20 cellular contexts compared by ENCODE assay signal in the genomic region with DNA sequence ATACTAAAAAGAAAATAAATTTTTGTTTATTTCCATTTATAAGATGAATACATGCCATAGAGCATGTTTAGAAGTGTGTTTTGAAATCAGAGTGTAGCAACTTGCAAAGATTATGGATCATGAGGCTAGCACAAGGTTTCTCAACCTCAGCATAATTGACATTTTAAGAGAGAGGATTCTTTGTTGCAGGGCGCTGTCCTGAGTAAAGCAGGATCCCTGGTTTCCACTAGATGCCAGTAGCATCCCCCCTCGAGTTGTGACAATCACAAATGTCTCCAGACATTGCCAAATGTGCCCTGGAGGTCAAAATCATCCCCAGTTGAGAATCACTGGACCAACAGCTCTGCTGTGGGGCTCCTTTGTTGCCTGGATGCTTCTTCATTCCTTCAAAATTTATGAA.
DNase-seq lines count a peak whose midpoint lies in the region; TF ChIP-seq lines count a peak whose summit lies in the region.
"Had no signal": no experiment of that assay in that cellular context is flagged by ENCODE, and none has a peak within 500 bp of the region (broad histone marks: within the 10 kb centered on the region; RNA-seq: fewer than 3 reads in every experiment).

No MANE protein-coding gene starts in this region.

- in situ Hi-C loops in GM13976 (cut with MboI; ENCODE audit: low sequenced_read_pairs, unreplicated experiment): no loop called here

- no peak overlapping the region for H3K4me3 ChIP-seq in SK-N-SH (ENCODE audit: low read depth in 2 of 2, low read length in 1 of 2)
- H3K4me3 ChIP-seq: cardiac muscle cell, SJSA1, testis had no signal

- H3K27ac ChIP-seq in H9 (ENCODE audit: insufficient read length, low read depth, low read length) (no peak overlapping the region), SK-N-SH (ENCODE audit: low read depth in 2 of 2, low read length in 1 of 2) (peak overlapping the region in 1 of 2 experiments; percentile 53; a peak in 2 of 4 replicates)
- H3K27ac ChIP-seq: cardiac muscle cell, SJSA1, testis had no signal

- H3K4me3 Mint-ChIP-seq in H9 (no peak overlapping the region), osteocyte (ENCODE audit: unreplicated experiment) (no peak overlapping the region)
- H3K4me3 Mint-ChIP-seq: activated CD8-positive, alpha-beta memory T cell treated with anti-CD3 and anti-CD28 coated beads, Interleukin-2, amount 10 ng/mL, durations not matched to agents 7 days and 5 days; IgD-negative memory B cell; memory B cell; nephron had no signal

- no peak overlapping the region for H2BK15ac ChIP-seq in H9 (ENCODE audit: low read depth, low read length)

- H4K20me1 ChIP-seq in H9 (ENCODE audit: control insufficient read depth, insufficient read depth, insufficient read length) (no peaks in the 10 kb centered on the region), SK-N-SH (ENCODE audit: insufficient read depth) (no peaks in the 10 kb centered on the region)

- H2BK12ac ChIP-seq in H9 (ENCODE audit: insufficient read length, low read depth, low read length): no peak overlapping the region

- H2BK20ac ChIP-seq in H9 (ENCODE audit: low read depth, low read length, poor library complexity, severe bottlenecking): no peak overlapping the region

- H3K27me3 ChIP-seq in H9 (ENCODE audit: insufficient read depth, low read length): no peaks in the 10 kb centered on the region
- H3K27me3 ChIP-seq in SK-N-SH (ENCODE audit: insufficient read depth): no peaks in the 10 kb centered on the region
- H3K27me3 ChIP-seq: cardiac muscle cell, SJSA1, testis had no signal

- no peaks in the 10 kb centered on the region for H3K9me2 ChIP-seq in SK-N-SH

- no peak overlapping the region for H2AFZ ChIP-seq in H9 (ENCODE audit: low read length)
- no peak overlapping the region for H2AFZ ChIP-seq in SK-N-SH (ENCODE audit: low read depth)

- no peaks in the 10 kb centered on the region for H3F3A ChIP-seq in SK-N-SH (replicated peaks; ENCODE audit: insufficient read depth)

- no CpG with 5 or more reads among the region's 2 CpGs for WGBS in H9 (ENCODE audit: extremely low coverage, insufficient read length, low lambda C conversion rate)
- 60% methylated on average over 2 of the region's 2 CpGs for WGBS in SK-N-SH (ENCODE audit: low lambda C conversion rate)

- H3K9ac ChIP-seq in H9 (ENCODE audit: extremely low read depth, insufficient read length, low read length) (no peak overlapping the region), SK-N-SH (no peak overlapping the region)

- peak; percentile 70 for TF ChIP-seq RAD21 in SK-N-SH (IDR thresholded peaks at IDR 0.05; ENCODE audit: low read length)

- TF ChIP-seq EP300 in SK-N-SH (IDR thresholded peaks at IDR 0.05; ENCODE audit: borderline replicate concordance in 1 of 2, low read depth in 1 of 2, low read length in 1 of 2): peak in 1 of 2 experiments; percentile 8; a peak in 1 of 4 replicates

- no peak overlapping the region for H3K56ac ChIP-seq in H9 (ENCODE audit: insufficient read length, low read depth, low read length)

- no peak overlapping the region for H3K4ac ChIP-seq in H9 (ENCODE audit: low read depth, low read length)

- H3K14ac ChIP-seq in H9 (ENCODE audit: insufficient read depth, low read length): no peak overlapping the region

- intact Hi-C loops in posterior cingulate gyrus (cut with DNase I): no loop called here

- H2BK5ac ChIP-seq in H9 (ENCODE audit: insufficient read length, low read length): no peak overlapping the region

- no peak overlapping the region for H4K91ac ChIP-seq in H9 (ENCODE audit: insufficient read length, low read depth, low read length)

- no peak overlapping the region for H3T11ph ChIP-seq in H9 (ENCODE audit: low read length)

- CTCF ChIA-PET in SK-N-SH (lab: Yijun Ruan, JAX): interaction anchor here (0.6 to 1.3 kb wide), 5 partner anchors 128 to 1600 kb away, joined by 3 to 4 read pairs (median 3); no protein-coding TSS in a partner anchor

- no peak overlapping the region for H3K23ac ChIP-seq in H9 (ENCODE audit: insufficient read length, low read depth, low read length)

- no peak overlapping the region for H4K8ac ChIP-seq in H9 (replicated peaks; ENCODE audit: insufficient read length, low read depth, low read length)

- no peaks in the 10 kb centered on the region for H3K79me1 ChIP-seq in H9 (ENCODE audit: insufficient read depth, low read depth, low read length, poor library complexity, severe bottlenecking)

- POLR2A ChIA-PET in SK-N-SH (lab: Yijun Ruan, JAX): no interaction called here

- H3K9me3 Mint-ChIP-seq in H9 (no peaks in the 10 kb centered on the region), osteocyte (ENCODE audit: unreplicated experiment) (peaks cover 4% of the 10 kb centered on the region)

- no peak overlapping the region for H4K5ac ChIP-seq in H9 (ENCODE audit: insufficient read length, low read depth, low read length)

- no peaks in the 10 kb centered on the region for H3K23me2 ChIP-seq in H9 (ENCODE audit: insufficient read length, low read depth, low read length, poor library complexity, severe bottlenecking)

- H3K36me3 ChIP-seq in SK-N-SH (replicated peaks in 1 of 2; ENCODE audit: control insufficient read depth in 1 of 2, insufficient read depth in 2 of 2, low read length in 1 of 2): no peaks in the 10 kb centered on the region
- H3K36me3 ChIP-seq: cardiac muscle cell, SJSA1 had no signal

- H3K9me3 ChIP-seq in H9 (ENCODE audit: control insufficient read depth, low read depth, low read length): no peaks in the 10 kb centered on the region
- no peaks in the 10 kb centered on the region for H3K9me3 ChIP-seq in SK-N-SH
- H3K9me3 ChIP-seq: SJSA1, testis had no signal

- H3K36me3 Mint-ChIP-seq in H9 (ENCODE audit: insufficient read depth in 1 of 3, low read depth in 3 of 3) (no peaks in the 10 kb centered on the region), osteocyte (ENCODE audit: unreplicated experiment) (no peaks in the 10 kb centered on the region)
- H3K36me3 Mint-ChIP-seq: activated CD8-positive, alpha-beta memory T cell treated with anti-CD3 and anti-CD28 coated beads, Interleukin-2, amount 10 ng/mL, durations not matched to agents 7 days and 5 days; memory B cell had no signal

- no peak overlapping the region for H2AK5ac ChIP-seq in H9 (ENCODE audit: insufficient read length, low read length)

- H3K4me1 ChIP-seq in H9 (ENCODE audit: insufficient read depth, low read length): no peaks in the 10 kb centered on the region; the same call in 1 of the 2 replicates
- peaks cover 0 to 9% of the 10 kb centered on the region in 2 experiments; a peak in 2 of 4 replicates for H3K4me1 ChIP-seq in SK-N-SH (ENCODE audit: control insufficient read depth in 1 of 2, insufficient read depth in 2 of 2, low read depth in 1 of 2, low read length in 1 of 2)
- H3K4me1 ChIP-seq: SJSA1, testis had no signal

- H3K18ac ChIP-seq in H9 (ENCODE audit: insufficient read length, low read depth, low read length): no peak overlapping the region

- DNase-seq in H9 (peak; percentile 41), SK-N-SH (peak; percentile 30), fibroblast of peridontal ligament (ENCODE audit: extremely low read depth) (peak; percentile 16), osteocyte (ENCODE audit: extremely low spot score, unreplicated experiment) (no peak), NCI-H2227 (lab: John Stamatoyannopoulos, UW; ENCODE audit: unreplicated experiment) (no peak), posterior cingulate gyrus (no peak), GM13976 (ENCODE audit: low spot score) (no peak)
- DNase-seq: activated CD8-positive, alpha-beta memory T cell treated with anti-CD3 and anti-CD28 coated beads, Interleukin-2, amount 10 ng/mL, durations not matched to agents 7 days and 5 days; head of caudate nucleus; kidney; NCI-H1092; NCI-H2081 treated with DMSO at 0.1 percent for 48 hours; NCI-H510A treated with DMSO at 0.1 percent for 48 hours; T-helper 9 cell; testis had no signal

- H3K4me2 ChIP-seq in H9 (ENCODE audit: insufficient read depth, insufficient read length, low read length): no peak overlapping the region
- H3K4me2 ChIP-seq in SK-N-SH: no peak overlapping the region

- H3K27ac Mint-ChIP-seq in H9 (no peak overlapping the region; a peak in 1 of 7 replicates), osteocyte (ENCODE audit: unreplicated experiment) (no peak overlapping the region)
- H3K27ac Mint-ChIP-seq: activated CD8-positive, alpha-beta memory T cell treated with anti-CD3 and anti-CD28 coated beads, Interleukin-2, amount 10 ng/mL, durations not matched to agents 7 days and 5 days; IgD-negative memory B cell; memory B cell; nephron had no signal

- H3K4me1 Mint-ChIP-seq in H9: peaks cover 13 to 14% of the 10 kb centered on the region in 2 experiments
- peaks cover 4% of the 10 kb centered on the region for H3K4me1 Mint-ChIP-seq in osteocyte (ENCODE audit: unreplicated experiment)
- H3K4me1 Mint-ChIP-seq: IgD-negative memory B cell, memory B cell had no signal

- peak; percentile 58 for TF ChIP-seq CTCF in H9 (conservative IDR thresholded peaks at IDR 0.05)
- TF ChIP-seq CTCF in SK-N-SH (IDR thresholded peaks at IDR 0.05): no peak; the same call in 1 of the 2 replicates
- TF ChIP-seq CTCF in osteocyte (IDR thresholded peaks at IDR 0.05): peak; percentile 22
- no peak for TF ChIP-seq CTCF in GM13976 (IDR thresholded peaks at IDR 0.05; ENCODE audit: borderline replicate concordance, control extremely low read depth, extremely low read depth, insufficient read depth, missing control alignments)

- H3K27me3 Mint-ChIP-seq in H9 (ENCODE audit: low read depth) (no peaks in the 10 kb centered on the region), osteocyte (ENCODE audit: unreplicated experiment) (no peaks in the 10 kb centered on the region)
- H3K27me3 Mint-ChIP-seq: IgD-negative memory B cell, memory B cell had no signal

- H3K79me2 ChIP-seq in H9 (ENCODE audit: insufficient read depth, low read length): no peaks in the 10 kb centered on the region
- no peaks in the 10 kb centered on the region for H3K79me2 ChIP-seq in SK-N-SH (ENCODE audit: insufficient read depth)

- no peak overlapping the region for H2BK120ac ChIP-seq in H9 (ENCODE audit: low read depth, low read length, poor library complexity, severe bottlenecking)

TF ChIP-seq in SK-N-SH, 30 proteins besides CTCF, POLR2A, EP300 and RAD21:
- no peak for TF ChIP-seq GABPA (IDR thresholded peaks at IDR 0.05; ENCODE audit: low read depth)
- peak; percentile 40 for TF ChIP-seq SMC3 (IDR thresholded peaks at IDR 0.05; ENCODE audit: low read depth, low read length)
TF ChIP-seq in SK-N-SH: peak in this region for 1.

Comparison
In these comparisons a context has a peak if more than half of its experiments do, and no peak if none do; other contexts are left out.
1. DNase-seq: peak in H9 (single experiment), SK-N-SH (single experiment) and fibroblast of peridontal ligament (single experiment); none in osteocyte (single experiment), NCI-H2227 (single experiment), posterior cingulate gyrus (0 of 10) and GM13976 (single experiment).
2. CTCF ChIP-seq: peak in H9 (single experiment) and osteocyte (single experiment); none in SK-N-SH (single experiment) and GM13976 (single experiment).